35 cellular contexts compared by ENCODE assay signal in the genomic region with DNA sequence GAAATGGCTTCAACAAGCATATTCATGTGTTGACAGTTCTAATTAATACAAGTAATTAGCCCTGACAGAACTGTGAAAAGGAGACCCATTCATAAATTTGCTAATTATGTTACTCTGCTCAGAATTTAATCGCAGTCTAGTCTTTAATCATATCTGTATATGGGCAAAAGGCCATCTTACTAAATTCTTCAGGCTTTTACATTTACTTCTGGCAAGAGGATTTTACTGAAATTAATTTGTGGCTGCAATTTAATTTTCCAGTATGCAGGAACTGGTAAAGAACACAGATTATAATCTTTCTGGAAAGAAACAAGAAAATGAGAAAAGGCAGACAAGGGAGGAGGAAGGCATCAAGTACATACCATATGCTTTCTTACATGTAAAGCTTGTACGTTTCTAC.
"Had no signal": no experiment of that assay in that cellular context is flagged by ENCODE, and none has a peak within 500 bp of the region (broad histone marks: within the 10 kb centered on the region; RNA-seq: fewer than 3 reads in every experiment).

No MANE protein-coding gene starts in this region.

- H3K9ac ChIP-seq: KMS-11 had no signal

- H3K27ac ChIP-seq: KMS-11 had no signal

- H3K4me2 ChIP-seq: KMS-11 had no signal

- DNase-seq: Karpas-422, Kasumi-1, KBM-7, KG1, MG63, MM.1S, MV-4-11, NCI-H1048, NCI-H1092, NCI-H1092 treated with DMSO at 0.1 percent for 48 hours, NCI-H1105, NCI-H1105 treated with DMSO at 0.1 percent for 48 hours, NCI-H1417, NCI-H1417 treated with DMSO at 0.1 percent for 48 hours, NCI-H1436, NCI-H1436 treated with DMSO at 0.1 percent for 48 hours, NCI-H146, NCI-H1694, NCI-H1694 treated with DMSO at 0.1 percent for 48 hours, NCI-H187, NCI-H187 treated with DMSO at 0.1 percent for 48 hours, NCI-H1930, NCI-H2029, NCI-H2029 treated with DMSO at 0.1 percent for 48 hours, NCI-H2081, NCI-H2081 treated with DMSO at 0.1 percent for 48 hours, NCI-H2107, NCI-H2171, NCI-H2171 treated with DMSO at 0.1 percent for 48 hours, NCI-H2227 treated with DMSO at 0.1 percent for 48 hours, NCI-H226, NCI-H345, NCI-H446, NCI-H446 treated with DMSO at 0.1 percent for 48 hours had no signal

- H3K27me3 ChIP-seq: MG63 had no signal

- H3K4me3 ChIP-seq: MG63 had no signal
